In the genomic region with DNA sequence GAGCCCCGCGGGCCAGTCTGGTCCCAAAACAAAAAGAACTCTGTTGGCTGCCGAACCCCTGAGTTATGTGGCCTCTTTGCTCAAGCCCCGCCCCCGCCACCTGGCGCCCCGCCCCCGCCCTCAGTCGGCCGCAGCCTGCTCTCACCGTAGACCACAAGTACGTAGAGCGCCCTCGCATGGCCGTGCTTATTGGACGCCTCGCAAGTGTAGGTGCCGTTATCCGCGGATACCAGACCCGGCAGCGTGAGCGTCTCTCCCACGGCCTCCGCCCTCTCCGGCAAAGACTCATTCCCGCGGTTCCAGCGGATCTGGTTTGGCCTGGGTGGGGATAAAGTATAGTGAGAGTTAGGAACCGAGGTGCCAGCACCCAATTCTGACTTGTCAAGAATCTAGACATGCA, we compare ENCODE assay signal across 8 cellular contexts. TPM values are rescaled to one million over a fixed set of nuclear protein-coding genes. Genes with fewer than 3 reads are reported as not detected.
DNase-seq lines count a peak whose midpoint lies in the region; ATAC-seq, FAIRE-seq and TF ChIP-seq lines count a peak whose summit lies in the region.

No MANE protein-coding gene starts in this region.

- H3K27ac ChIP-seq in right atrium auricular region (no peak overlapping the region), kidney (ENCODE audit: low read depth in 2 of 2, low read length in 2 of 2) (no peak overlapping the region)

- intact Hi-C loops in Right ventricle myocardium superior (cut with DNase I), result no loop called here
- intact Hi-C loops in kidney (cut with DNase I), result no loop called here

- no peak for TF ChIP-seq CTCF in right atrium auricular region (IDR thresholded peaks at IDR 0.05)
- TF ChIP-seq CTCF in kidney (IDR thresholded peaks at IDR 0.05; ENCODE audit: borderline replicate concordance, extremely low read depth, insufficient read depth), result no peak

- FAIRE-seq in kidney (lab: Jason Lieb, UNC), result no peak

- ATAC-seq in Right ventricle myocardium superior (ENCODE audit: poor library complexity), result no peak

- peak; percentile 75 for DNase-seq in Right ventricle myocardium superior
- DNase-seq in right atrium auricular region (ENCODE audit: low spot score), result no peak
- peak; percentile 77 for DNase-seq in activated T-helper 9 cell treated with anti-CD3 and anti-CD28 coated beads, Interleukin-2, amount 50 U/mL, for 16 hours (ENCODE audit: low read depth)
- DNase-seq in kidney, result peak; percentile 82
- DNase-seq in stimulated activated CD8-positive, alpha-beta memory T cell treated with anti-CD3 and anti-CD28 coated beads, Interleukin-4, amount 100 ng/mL, for 48 hours, result peak; percentile 93
- DNase-seq in DMS114 treated with DMSO at 0.1 percent for 48 hours (lab: John Stamatoyannopoulos, UW; ENCODE audit: unreplicated experiment), result no peak
- DNase-seq in NCI-H1105 treated with DMSO at 0.1 percent for 48 hours (lab: John Stamatoyannopoulos, UW), result no peak
- no peak for DNase-seq in 8988T

- H3K36me3 ChIP-seq in right atrium auricular region, result no peaks in the 10 kb centered on the region
- H3K36me3 ChIP-seq in kidney (ENCODE audit: control insufficient read depth in 1 of 2, insufficient read depth in 2 of 2, low read length in 2 of 2), result no peaks in the 10 kb centered on the region

- no peaks in the 10 kb centered on the region for H3K27me3 ChIP-seq in right atrium auricular region

- H3K4me1 ChIP-seq in right atrium auricular region (peaks cover 0 to 8% of the 10 kb centered on the region in 2 donors), kidney (ENCODE audit: control insufficient read depth in 1 of 2, insufficient read depth in 1 of 2, low read depth in 1 of 2, low read length in 2 of 2) (peaks cover 0 to 2% of the 10 kb centered on the region in 2 donors)

- H3K9me3 ChIP-seq in right atrium auricular region, result no peaks in the 10 kb centered on the region
- no peaks in the 10 kb centered on the region for H3K9me3 ChIP-seq in kidney (ENCODE audit: control insufficient read depth in 1 of 2, low read length in 2 of 2)

- H3K4me3 ChIP-seq in right atrium auricular region, result no peak overlapping the region
- H3K4me3 ChIP-seq in kidney (ENCODE audit: low read length in 2 of 2), result no peak overlapping the region

- no peak overlapping the region for H3K9ac ChIP-seq in kidney (ENCODE audit: low read length in 2 of 2)

RNA-seq across cellular contexts. Expression of gene ZNF428, which starts 5.5 kb away (rescaled TPM):
- 32.5 TPM for total RNA-seq in Right ventricle myocardium superior
- 10 to 100 TPM; 23.4 to 25.7 TPM for total RNA-seq in right atrium auricular region
- total RNA-seq in kidney, result 44.3 TPM
- polyA plus RNA-seq in kidney (ENCODE audit: insufficient read depth, low read depth, low replicate concordance), result 95.4 TPM

RNA-seq across cellular contexts. Expression of gene SRRM5, which starts 13.0 kb away (rescaled TPM):
- total RNA-seq in Right ventricle myocardium superior (0.13 TPM), right atrium auricular region (under 1 TPM in 1 of 2 donors, not detected in 1; 0.28 TPM), kidney (0.28 TPM)
- polyA plus RNA-seq in kidney (ENCODE audit: insufficient read depth, low read depth, low replicate concordance), result 0.22 TPM

RNA-seq across cellular contexts. Expression of gene CADM4, which starts 14.7 kb away (rescaled TPM):
- total RNA-seq in Right ventricle myocardium superior, result 8.0 TPM
- 1 to 10 TPM; 6.6 to 9.6 TPM for total RNA-seq in right atrium auricular region
- total RNA-seq in kidney, result 25.3 TPM
- 47.0 TPM for polyA plus RNA-seq in kidney (ENCODE audit: insufficient read depth, low read depth, low replicate concordance)

RNA-seq across cellular contexts. Expression of gene ZNF576, which starts 28.5 kb away (rescaled TPM):
- 12.3 TPM for total RNA-seq in Right ventricle myocardium superior
- total RNA-seq in right atrium auricular region, result 10 to 100 TPM in 1 of 2 donors, 1 to 10 TPM in 1; 8.9 to 16.4 TPM
- total RNA-seq in kidney, result 15.3 TPM
- polyA plus RNA-seq in kidney (ENCODE audit: insufficient read depth, low read depth, low replicate concordance), result 25.6 TPM

RNA-seq across cellular contexts. Expression of gene IRGQ, which starts 29.0 kb away (rescaled TPM):
- total RNA-seq in Right ventricle myocardium superior (16.7 TPM), right atrium auricular region (10 to 100 TPM; 24.7 to 25.9 TPM), kidney (24.2 TPM)
- polyA plus RNA-seq in kidney (ENCODE audit: insufficient read depth, low read depth, low replicate concordance), result 9.5 TPM

Comparison
In these comparisons a context has a peak if more than half of its experiments do, and no peak if none do; other contexts are left out.
1. DNase-seq: peak in Right ventricle myocardium superior (single experiment), activated T-helper 9 cell treated with anti-CD3 and anti-CD28 coated beads, Interleukin-2, amount 50 U/mL, for 16 hours (single experiment), kidney (single experiment) and stimulated activated CD8-positive, alpha-beta memory T cell treated with anti-CD3 and anti-CD28 coated beads, Interleukin-4, amount 100 ng/mL, for 48 hours (single experiment); none in right atrium auricular region (single experiment), DMS114 treated with DMSO at 0.1 percent for 48 hours (single experiment), NCI-H1105 treated with DMSO at 0.1 percent for 48 hours (single experiment) and 8988T (single experiment).